In the genomic region with DNA sequence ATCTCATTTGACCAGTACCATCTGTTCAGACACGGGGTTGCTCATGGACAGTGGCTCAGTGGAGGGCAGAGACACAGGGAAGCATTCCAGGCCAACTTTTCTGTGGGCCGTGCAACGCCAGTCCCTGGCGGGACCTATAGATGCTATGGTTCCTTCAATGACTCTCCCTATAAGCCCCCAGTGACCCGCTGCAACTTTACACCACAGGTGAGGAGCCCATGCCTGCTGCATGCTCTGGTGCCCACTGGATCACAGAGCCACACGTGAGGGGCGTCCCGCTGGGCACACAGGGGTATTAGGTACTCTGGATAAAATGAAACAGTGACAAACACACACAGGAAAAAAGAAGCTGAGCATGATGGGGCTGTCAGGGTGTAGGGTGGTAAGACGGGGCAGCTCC, we compare ENCODE assay signal across 36 cellular contexts. TPM values are rescaled to one million over a fixed set of nuclear protein-coding genes. Genes with fewer than 3 reads are reported as not detected.
"Had no signal": no experiment of that assay in that cellular context is flagged by ENCODE, and none has a peak within 500 bp of the region (broad histone marks: within the 10 kb centered on the region; RNA-seq: fewer than 3 reads in every experiment).

No MANE protein-coding gene starts in this region.

- H3K27ac Mint-ChIP-seq: activated B cell treated with CpG ODN at 0.5 μM for 24 hours; activated CD4-positive, alpha-beta memory T cell treated with anti-CD3 and anti-CD28 coated beads for 36 hours; activated CD4-positive, alpha-beta T cell treated with anti-CD3 and anti-CD28 coated beads, Interleukin-2, amount 10 ng/mL, durations not matched to agents 24 days and 14 days; activated CD8-positive, alpha-beta T cell treated with anti-CD3 and anti-CD28 coated beads for 36 hours; activated naive CD4-positive, alpha-beta T cell treated with anti-CD3 and anti-CD28 coated beads for 36 hours; activated naive CD4-positive, alpha-beta T cell treated with anti-CD3 and anti-CD28 coated beads, Interleukin-2, amount 50 U/mL, for 72 hours; activated naive CD8-positive, alpha-beta T cell treated with anti-CD3 and anti-CD28 coated beads for 36 hours; activated T-cell treated with anti-CD3 and anti-CD28 coated beads, Interleukin-2, amount 50 U/mL, for 72 hours; activated T-helper 17 cell treated with anti-CD3 and anti-CD28 coated beads, Interleukin-2, amount 50 U/mL, for 72 hours; brain; T-helper 1 cell treated with Interleukin-12 subunit alpha and Interleukin-12 subunit beta and Interleukin-4 antibody, amounts not matched to agents 30 μg/mL and 1 μg/mL, for 36 hours; T-helper 2 cell treated with Interferon-gamma antibody and Interleukin-4, amounts not matched to agents 5 μg/mL and 100 μg/mL, for 36 hours had no signal

- H3K4me3 ChIP-seq: adrenal gland, ascending aorta, cardiac muscle cell had no signal

- H3K4me1 ChIP-seq: adrenal gland, ascending aorta had no signal

- H3K36me3 Mint-ChIP-seq: activated CD4-positive, alpha-beta memory T cell treated with anti-CD3 and anti-CD28 coated beads for 36 hours; activated naive CD8-positive, alpha-beta T cell treated with anti-CD3 and anti-CD28 coated beads for 36 hours; brain had no signal

- ATAC-seq: activated CD8-positive, alpha-beta T cell treated with anti-CD3 and anti-CD28 coated beads for 36 hours; activated naive CD4-positive, alpha-beta T cell treated with anti-CD3 and anti-CD28 coated beads, Interleukin-2, amount 50 U/mL, for 72 hours; activated T-cell treated with anti-CD3 and anti-CD28 coated beads, Interleukin-2, amount 50 U/mL, for 4 hours; activated T-helper 17 cell treated with anti-CD3 and anti-CD28 coated beads, Interleukin-2, amount 50 U/mL, for 72 hours had no signal

- H3K27ac ChIP-seq: adrenal gland, ascending aorta, cardiac muscle cell, VCaP had no signal

- DNase-seq: activated B cell treated with CpG ODN at 0.5 μM for 24 hours; activated CD4-positive, alpha-beta memory T cell treated with anti-CD3 and anti-CD28 coated beads for 36 hours; activated CD4-positive, alpha-beta T cell treated with anti-CD3 and anti-CD28 coated beads for 4 hours; activated CD4-positive, alpha-beta T cell treated with anti-CD3 and anti-CD28 coated beads, Interleukin-2, amount 10 ng/mL, durations not matched to agents 24 days and 14 days; activated CD4-positive, alpha-beta T cell treated with anti-CD3 and anti-CD28 coated beads, Interleukin-2, amount 50 U/mL, for 1 hour; activated CD4-positive, alpha-beta T cell treated with anti-CD3 and anti-CD28 coated beads, Interleukin-2, amount 50 U/mL, for 4 hours; activated CD4-positive, CD25-positive, alpha-beta regulatory T cell treated with anti-CD3 and anti-CD28 coated beads, Interleukin-2, amount 50 U/mL, for 72 hours; activated CD8-positive, alpha-beta memory T cell treated with anti-CD3 and anti-CD28 coated beads, Interleukin-2, amount 50 U/mL, for 4 hours; activated CD8-positive, alpha-beta T cell treated with anti-CD3 and anti-CD28 coated beads for 36 hours; activated gamma-delta T cell treated with Interleukin-2 at 50 U/mL for 16 hours; activated naive CD4-positive, alpha-beta T cell; activated naive CD4-positive, alpha-beta T cell treated with anti-CD3 and anti-CD28 coated beads for 36 hours; activated naive CD4-positive, alpha-beta T cell treated with anti-CD3 and anti-CD28 coated beads, Interleukin-2, amount 50 U/mL, for 16 hours; activated naive CD8-positive, alpha-beta T cell treated with anti-CD3 and anti-CD28 coated beads for 36 hours; activated T-cell treated with anti-CD3 and anti-CD28 coated beads for 4 hours; activated T-cell treated with anti-CD3 and anti-CD28 coated beads, Interleukin-2, amount 50 U/mL, for 1 hour; activated T-cell treated with anti-CD3 and anti-CD28 coated beads, Interleukin-2, amount 50 U/mL, for 4 hours; activated T-cell treated with anti-CD3 and anti-CD28 coated beads, Interleukin-2, amount 50 U/mL, for 72 hours; adrenal gland; amygdala; anterior cingulate cortex; caudate nucleus; T-helper 1 cell; T-helper 9 cell had no signal

- H3K9me3 Mint-ChIP-seq: activated B cell treated with CpG ODN at 0.5 μM for 24 hours; activated CD4-positive, alpha-beta memory T cell treated with anti-CD3 and anti-CD28 coated beads for 36 hours; activated CD4-positive, alpha-beta T cell treated with anti-CD3 and anti-CD28 coated beads, Interleukin-2, amount 10 ng/mL, durations not matched to agents 24 days and 14 days; activated CD8-positive, alpha-beta T cell treated with anti-CD3 and anti-CD28 coated beads for 36 hours; activated naive CD4-positive, alpha-beta T cell treated with anti-CD3 and anti-CD28 coated beads for 36 hours; activated naive CD8-positive, alpha-beta T cell treated with anti-CD3 and anti-CD28 coated beads for 36 hours; activated T-cell treated with anti-CD3 and anti-CD28 coated beads, Interleukin-2, amount 50 U/mL, for 4 hours; activated T-cell treated with anti-CD3 and anti-CD28 coated beads, Interleukin-2, amount 50 U/mL, for 72 hours; activated T-helper 1 cell treated with anti-CD3 and anti-CD28 coated beads, Interleukin-12 subunit alpha, Interleukin-12 subunit beta, Interleukin-2, Interleukin-4 antibody, amounts not matched to agents 30 ng/mL and 10 ng/mL and 1 ng/mL, durations not matched to agents 14 hours and 24 hours and 36 hours; activated T-helper 17 cell treated with anti-CD3 and anti-CD28 coated beads, Interleukin-2, amount 50 U/mL, for 72 hours; T-helper 1 cell treated with Interleukin-12 subunit alpha and Interleukin-12 subunit beta and Interleukin-4 antibody, amounts not matched to agents 30 μg/mL and 1 μg/mL, for 36 hours; T-helper 2 cell treated with Interferon-gamma antibody and Interleukin-4, amounts not matched to agents 5 μg/mL and 100 μg/mL, for 36 hours had no signal

- H3K36me3 ChIP-seq: adrenal gland, ascending aorta, cardiac muscle cell had no signal

- H3K9me3 ChIP-seq: adrenal gland, ascending aorta had no signal

- H3K4me1 Mint-ChIP-seq: activated T-helper 17 cell treated with anti-CD3 and anti-CD28 coated beads, Interleukin-2, amount 50 U/mL, for 72 hours; brain had no signal

- H3K27me3 ChIP-seq: ascending aorta, cardiac muscle cell had no signal

- H3K4me3 Mint-ChIP-seq: activated B cell treated with CpG ODN at 0.5 μM for 24 hours; activated CD4-positive, alpha-beta memory T cell treated with anti-CD3 and anti-CD28 coated beads for 36 hours; activated CD4-positive, alpha-beta T cell treated with anti-CD3 and anti-CD28 coated beads, Interleukin-2, amount 10 ng/mL, durations not matched to agents 24 days and 14 days; activated CD8-positive, alpha-beta T cell treated with anti-CD3 and anti-CD28 coated beads for 36 hours; activated naive CD4-positive, alpha-beta T cell treated with anti-CD3 and anti-CD28 coated beads for 36 hours; activated naive CD8-positive, alpha-beta T cell treated with anti-CD3 and anti-CD28 coated beads for 36 hours; activated T-cell treated with anti-CD3 and anti-CD28 coated beads, Interleukin-2, amount 50 U/mL, for 4 hours; activated T-helper 1 cell treated with anti-CD3 and anti-CD28 coated beads, Interleukin-12 subunit alpha, Interleukin-12 subunit beta, Interleukin-2, Interleukin-4 antibody, amounts not matched to agents 30 ng/mL and 10 ng/mL and 1 ng/mL, durations not matched to agents 14 hours and 24 hours and 36 hours; activated T-helper 17 cell treated with anti-CD3 and anti-CD28 coated beads, Interleukin-2, amount 50 U/mL, for 72 hours; brain; central memory CD8-positive, alpha-beta T cell; T-helper 1 cell treated with Interleukin-12 subunit alpha and Interleukin-12 subunit beta and Interleukin-4 antibody, amounts not matched to agents 30 μg/mL and 1 μg/mL, for 36 hours; T-helper 2 cell treated with Interferon-gamma antibody and Interleukin-4, amounts not matched to agents 5 μg/mL and 100 μg/mL, for 36 hours had no signal

RNA-seq across cellular contexts. Expression of a gene that starts 34.3 kb away (rescaled TPM):
- total RNA-seq: activated B cell treated with CpG ODN at 0.5 μM for 24 hours; activated CD4-positive, alpha-beta memory T cell treated with anti-CD3 and anti-CD28 coated beads for 36 hours; ascending aorta; bronchial epithelial cell; cardiac muscle cell had no signal

RNA-seq across cellular contexts. Expression of a gene that starts 36.6 kb away (rescaled TPM):
- total RNA-seq: activated B cell treated with CpG ODN at 0.5 μM for 24 hours; activated CD4-positive, alpha-beta memory T cell treated with anti-CD3 and anti-CD28 coated beads for 36 hours; activated CD4-positive, alpha-beta T cell treated with anti-CD3 and anti-CD28 coated beads, Interleukin-2, amount 10 ng/mL, durations not matched to agents 24 days and 14 days; activated CD8-positive, alpha-beta memory T cell treated with anti-CD3 and anti-CD28 coated beads for 36 hours; activated CD8-positive, alpha-beta T cell treated with anti-CD3 and anti-CD28 coated beads for 36 hours; activated naive CD4-positive, alpha-beta T cell treated with anti-CD3 and anti-CD28 coated beads for 36 hours; activated naive CD4-positive, alpha-beta T cell treated with anti-CD3 and anti-CD28 coated beads, Interleukin-2, amount 50 U/mL, for 72 hours; activated naive CD8-positive, alpha-beta T cell treated with anti-CD3 and anti-CD28 coated beads for 36 hours; activated T-cell treated with anti-CD3 and anti-CD28 coated beads, Interleukin-2, amount 50 U/mL, for 4 hours; activated T-cell treated with anti-CD3 and anti-CD28 coated beads, Interleukin-2, amount 50 U/mL, for 72 hours; activated T-helper 1 cell treated with anti-CD3 and anti-CD28 coated beads, Interleukin-12 subunit alpha, Interleukin-12 subunit beta, Interleukin-2, Interleukin-4 antibody, amounts not matched to agents 30 ng/mL and 10 ng/mL and 1 ng/mL, durations not matched to agents 14 hours and 24 hours and 36 hours; activated T-helper 17 cell treated with anti-CD3 and anti-CD28 coated beads, Interleukin-2, amount 50 U/mL, for 72 hours; ascending aorta; bronchial epithelial cell; cardiac muscle cell had no signal

RNA-seq across cellular contexts. Expression of a gene that starts 56.5 kb away (rescaled TPM):
- total RNA-seq: activated CD4-positive, alpha-beta memory T cell treated with anti-CD3 and anti-CD28 coated beads for 36 hours; activated CD4-positive, alpha-beta T cell treated with anti-CD3 and anti-CD28 coated beads, Interleukin-2, amount 10 ng/mL, durations not matched to agents 24 days and 14 days; activated CD8-positive, alpha-beta memory T cell treated with anti-CD3 and anti-CD28 coated beads for 36 hours; activated CD8-positive, alpha-beta T cell treated with anti-CD3 and anti-CD28 coated beads for 36 hours; activated naive CD4-positive, alpha-beta T cell treated with anti-CD3 and anti-CD28 coated beads for 36 hours; activated naive CD4-positive, alpha-beta T cell treated with anti-CD3 and anti-CD28 coated beads, Interleukin-2, amount 50 U/mL, for 72 hours; activated naive CD8-positive, alpha-beta T cell treated with anti-CD3 and anti-CD28 coated beads for 36 hours; activated T-cell treated with anti-CD3 and anti-CD28 coated beads, Interleukin-2, amount 50 U/mL, for 4 hours; activated T-cell treated with anti-CD3 and anti-CD28 coated beads, Interleukin-2, amount 50 U/mL, for 72 hours; activated T-helper 1 cell treated with anti-CD3 and anti-CD28 coated beads, Interleukin-12 subunit alpha, Interleukin-12 subunit beta, Interleukin-2, Interleukin-4 antibody, amounts not matched to agents 30 ng/mL and 10 ng/mL and 1 ng/mL, durations not matched to agents 14 hours and 24 hours and 36 hours; activated T-helper 17 cell treated with anti-CD3 and anti-CD28 coated beads, Interleukin-2, amount 50 U/mL, for 72 hours; ascending aorta; bronchial epithelial cell; cardiac muscle cell had no signal
